ENCODE assay signal across 1 cellular context in the genomic region with DNA sequence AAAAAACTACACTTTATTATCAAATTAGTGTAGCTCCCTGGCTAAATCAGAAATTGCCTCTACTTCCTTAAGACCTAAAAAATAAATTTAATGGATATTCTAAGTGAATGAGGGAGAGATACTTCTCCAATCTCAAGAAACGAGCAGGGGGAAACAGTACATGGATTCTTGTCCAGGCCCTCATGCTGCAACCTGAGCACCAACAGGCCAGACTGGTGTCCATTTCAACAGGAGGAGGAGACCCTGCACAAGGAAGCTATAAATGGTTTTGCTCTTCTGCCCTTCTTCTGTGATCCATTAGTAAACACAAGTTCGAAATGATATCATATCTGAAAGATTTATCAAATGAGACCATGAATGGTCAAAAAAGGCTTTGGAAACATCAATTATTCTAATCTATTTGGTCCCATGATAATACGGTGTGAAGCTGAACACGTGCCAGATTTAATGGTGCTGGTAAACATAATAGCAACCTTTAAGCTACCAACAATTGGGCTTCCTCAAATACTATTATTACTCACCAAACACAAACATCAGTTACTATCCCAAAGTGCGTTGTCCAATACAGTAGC.
TF ChIP-seq lines count a peak whose summit lies in the region.

No MANE protein-coding gene starts in this region.

TF ChIP-seq in GM23338, 12 proteins besides CTCF, POLR2A, EP300 and RAD21 (continued from another document):
- TF ChIP-seq ZNF462 (CRISPR knock-in tag; IDR thresholded peaks at IDR 0.05) (no peak), JUNB (IDR thresholded peaks at IDR 0.05; ENCODE audit: unreplicated experiment) (no peak), ZNF331 (CRISPR knock-in tag; IDR thresholded peaks at IDR 0.05; ENCODE audit: low read depth) (no peak), NANOG (IDR thresholded peaks at IDR 0.05; ENCODE audit: borderline replicate concordance) (no peak), POLR2AphosphoS5 (IDR thresholded peaks at IDR 0.05; ENCODE audit: low read depth) (no peak), CREB1 (CRISPR knock-in tag; IDR thresholded peaks at IDR 0.05; ENCODE audit: low read depth) (no peak), STAT1 (IDR thresholded peaks at IDR 0.05; ENCODE audit: unreplicated experiment) (no peak)
